8 cellular contexts compared by ENCODE assay signal in the genomic region with DNA sequence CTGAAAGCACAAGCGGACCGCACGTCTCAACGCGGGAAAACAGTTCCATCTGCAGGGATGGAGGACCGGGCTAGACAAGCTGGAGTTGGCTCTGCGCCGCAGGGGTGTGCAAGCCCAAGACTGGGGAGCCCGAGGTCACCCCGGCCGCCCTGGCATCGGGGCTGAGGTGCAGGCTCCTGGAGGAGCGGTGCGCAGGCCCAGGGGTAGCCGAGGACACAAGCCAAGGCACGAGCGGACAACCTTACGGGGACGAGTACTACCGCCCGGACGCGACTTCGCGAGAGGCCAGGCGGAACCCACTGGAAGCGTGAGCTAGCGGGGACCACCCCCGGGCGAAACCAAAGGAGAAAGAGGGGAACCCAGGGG. TPM values are rescaled to one million over a fixed set of nuclear protein-coding genes. Genes with fewer than 3 reads are reported as not detected.
DNase-seq lines count a peak whose midpoint lies in the region; ATAC-seq and TF ChIP-seq lines count a peak whose summit lies in the region.
"Not testable (repeated sequence)": the region's sequence is repeated elsewhere in the genome, so short reads cannot be mapped to it uniquely, and the experiment has no call there.

No MANE protein-coding gene starts in this region.

- not testable (repeated sequence) for H3K9me3 ChIP-seq in OCI-LY7 (ENCODE audit: low read length); fibroblast of lung (ENCODE audit: control insufficient read depth, insufficient read depth, low read depth, low read length); mesenchymal stem cell (ENCODE audit: control insufficient read depth, low read length)

- H3K4ac ChIP-seq in mesenchymal stem cell (ENCODE audit: low read depth in 1 of 2, low read length in 2 of 2) = peak overlapping the region in 1 of 2 experiments; percentile 9

- peak; percentile 47 for ATAC-seq in GM19397 (IDR thresholded peaks at IDR 0.05; ENCODE audit: unreplicated experiment)
- peak; percentile 27 for ATAC-seq in HG03108 (IDR thresholded peaks at IDR 0.05; ENCODE audit: unreplicated experiment)

- H3K9me3 Mint-ChIP-seq in CD14-positive monocyte; activated naive CD4-positive, alpha-beta T cell treated with anti-CD3 and anti-CD28 coated beads for 36 hours: not testable (repeated sequence)

- H3K36me3 Mint-ChIP-seq in CD14-positive monocyte; activated naive CD4-positive, alpha-beta T cell treated with anti-CD3 and anti-CD28 coated beads for 36 hours (ENCODE audit: low read depth): not testable (repeated sequence)

- H3K27ac ChIP-seq in OCI-LY7 (ENCODE audit: low read depth, low read length, poor library complexity, severe bottlenecking) (peak overlapping the region; percentile 57), fibroblast of lung (ENCODE audit: insufficient read depth, low read length) (peak overlapping the region; percentile 79), mesenchymal stem cell (ENCODE audit: low read length, poor library complexity, severe bottlenecking) (peak overlapping the region; percentile 20)

- H2BK120ac ChIP-seq in mesenchymal stem cell (ENCODE audit: low read depth, low read length) = peak overlapping the region; percentile 73

- H2BK5ac ChIP-seq in mesenchymal stem cell (ENCODE audit: low read depth, low read length, poor library complexity, severe bottlenecking) = not testable (repeated sequence)

- H3K4me3 Mint-ChIP-seq in CD14-positive monocyte = peak overlapping the region; percentile 93 to 96
- H3K4me3 Mint-ChIP-seq in activated naive CD4-positive, alpha-beta T cell treated with anti-CD3 and anti-CD28 coated beads for 36 hours = peak overlapping the region; percentile 92

- H3K27me3 Mint-ChIP-seq in CD14-positive monocyte (ENCODE audit: low read depth in 3 of 3); activated naive CD4-positive, alpha-beta T cell treated with anti-CD3 and anti-CD28 coated beads for 36 hours (ENCODE audit: low read depth): not testable (repeated sequence)

- POLR2A ChIA-PET in OCI-LY7 (lab: Charles Lee) = interaction anchor here (0.6 to 1.1 kb wide), 3 partner anchors 21 to 1236 kb away, joined by 3 read pairs; no protein-coding TSS in a partner anchor

- peak overlapping the region; percentile 84 to 95 (median 92) for H3K27ac Mint-ChIP-seq in CD14-positive monocyte
- peak overlapping the region; percentile 77 for H3K27ac Mint-ChIP-seq in activated naive CD4-positive, alpha-beta T cell treated with anti-CD3 and anti-CD28 coated beads for 36 hours

- H2AFZ ChIP-seq in OCI-LY7 (ENCODE audit: low read length) (peak overlapping the region; percentile 80), fibroblast of lung (ENCODE audit: low read length) (peak overlapping the region; percentile 88), mesenchymal stem cell (ENCODE audit: low read depth, low read length) (peak overlapping the region; percentile 46)

- 3% methylated on average over 26 of the region's 30 CpGs for WGBS in mesenchymal stem cell

- peak overlapping the region; percentile 13 to 83 for H3K18ac ChIP-seq in mesenchymal stem cell (ENCODE audit: low read depth in 1 of 2, low read length in 2 of 2)

- not testable (repeated sequence) for H3K4me1 ChIP-seq in OCI-LY7 (ENCODE audit: insufficient read depth, low read length, poor library complexity, severe bottlenecking); fibroblast of lung (ENCODE audit: control insufficient read depth, extremely low read depth, insufficient read depth, low read length); mesenchymal stem cell (ENCODE audit: control insufficient read depth, insufficient read depth, low read depth, low read length)

- H3K14ac ChIP-seq in mesenchymal stem cell (ENCODE audit: low read length in 2 of 2) = peak overlapping the region in 1 of 2 experiments; percentile 8

- intact Hi-C loops in CD14-positive monocyte (cut with micrococcal nuclease); OCI-LY7 (cut with micrococcal nuclease; ENCODE audit: unreplicated experiment): not testable (repeated sequence)
- intact Hi-C loops in activated naive CD4-positive, alpha-beta T cell treated with anti-CD3 and anti-CD28 coated beads for 36 hours (cut with micrococcal nuclease) = loop anchor here (1.0 to 5.0 kb wide), 4 partner anchors 65 to 260 kb away; partner anchors contain the start of genes GLG1 and PSMD7

- H3K79me2 ChIP-seq in OCI-LY7 (ENCODE audit: insufficient read depth, low read depth, low read length) (peaks cover 38% of the 10 kb centered on the region), fibroblast of lung (ENCODE audit: control insufficient read depth, insufficient read depth, low read length) (peaks cover 33% of the 10 kb centered on the region)

- CTCF ChIA-PET in OCI-LY7 (lab: Charles Lee; ENCODE audit: unreplicated experiment) = not testable (repeated sequence)
- CTCF ChIA-PET in activated naive CD4-positive, alpha-beta T cell treated with anti-CD3 and anti-CD28 coated beads for 36 hours (lab: Charles Lee) = interaction anchor here (0.7 kb wide), 1 partner anchor 97 kb away, joined by 5 read pairs; no protein-coding TSS in a partner anchor

- not testable (repeated sequence) for H4K8ac ChIP-seq in mesenchymal stem cell (ENCODE audit: low read length)

- H4K91ac ChIP-seq in mesenchymal stem cell (ENCODE audit: low read length) = peak overlapping the region; percentile 86

- TSS peak; percentile 65 for BruUV-seq in OCI-LY7 (replicated peaks; lab: Mats Ljungman, UMichigan)

- H3K4me2 ChIP-seq in OCI-LY7 (ENCODE audit: low read length) (peak overlapping the region; percentile 81), fibroblast of lung (ENCODE audit: extremely low read depth, insufficient read depth, low read length) (peak overlapping the region; percentile 79), mesenchymal stem cell (ENCODE audit: low read length, poor library complexity, severe bottlenecking) (peak overlapping the region; percentile 71)

- not testable (repeated sequence) for H2AK5ac ChIP-seq in mesenchymal stem cell (ENCODE audit: low read length, severe bottlenecking)

- not testable (repeated sequence) for TF ChIP-seq CTCF in CD14-positive monocyte (IDR thresholded peaks at IDR 0.05); OCI-LY7 (conservative IDR thresholded peaks at IDR 0.05; ENCODE audit: low read length); fibroblast of lung (conservative IDR thresholded peaks at IDR 0.05 in 1 of 2, IDR thresholded peaks at IDR 0.05 in 1 of 2; ENCODE audit: low read depth in 1 of 2, low read length in 2 of 2)

- not testable (repeated sequence) for H3K9me2 ChIP-seq in OCI-LY7 (ENCODE audit: insufficient read depth, low read length)

- H3K79me1 ChIP-seq in mesenchymal stem cell (replicated peaks; ENCODE audit: low read length, poor library complexity, severe bottlenecking) = peaks cover 11% of the 10 kb centered on the region

- H4K20me1 ChIP-seq in OCI-LY7 (ENCODE audit: insufficient read depth, low read length); fibroblast of lung (ENCODE audit: control insufficient read depth, extremely low read depth, insufficient read depth, low read length): not testable (repeated sequence)

- H3K9ac ChIP-seq in fibroblast of lung (ENCODE audit: insufficient read depth, low read length) (peak overlapping the region; percentile 78), mesenchymal stem cell (ENCODE audit: low read length) (peak overlapping the region; percentile 94)

- H2BK12ac ChIP-seq in mesenchymal stem cell (ENCODE audit: low read length in 2 of 2) = not testable (repeated sequence)

- H3K27me3 ChIP-seq in fibroblast of lung (ENCODE audit: control insufficient read depth, insufficient read depth, low read length); mesenchymal stem cell (ENCODE audit: control insufficient read depth in 1 of 2, insufficient read depth in 1 of 2, low read length in 2 of 2): not testable (repeated sequence)

- H3K4me3 ChIP-seq in OCI-LY7 (ENCODE audit: low read depth, low read length, poor library complexity, severe bottlenecking) = peak overlapping the region; percentile 98
- H3K4me3 ChIP-seq in fibroblast of lung (replicated peaks in 1 of 4; ENCODE audit: control extremely low read depth in 1 of 4, insufficient read depth in 1 of 4, low read depth in 3 of 4, low read length in 4 of 4) = peak overlapping the region; percentile 64 to 92 (median 90)
- H3K4me3 ChIP-seq in mesenchymal stem cell (ENCODE audit: insufficient read depth in 1 of 2, low read depth in 1 of 2, low read length in 2 of 2) = peak overlapping the region; percentile 84 to 96

- H2BK15ac ChIP-seq in mesenchymal stem cell (ENCODE audit: low read depth, poor library complexity, severe bottlenecking) = peak overlapping the region; percentile 80

- DNase-seq in CD14-positive monocyte (ENCODE audit: low spot score) (peak; percentile 50), fibroblast of lung (ENCODE audit: low read depth in 2 of 2) (peak in 1 of 2 donors; percentile 34), mesenchymal stem cell (peak; percentile 50)
- DNase-seq in OCI-LY7 (ENCODE audit: low spot score) = not testable (repeated sequence)
- DNase-seq in activated naive CD4-positive, alpha-beta T cell treated with anti-CD3 and anti-CD28 coated beads for 36 hours = peak; percentile 44
- peak; percentile 30 to 49 for DNase-seq in stimulated activated CD4-positive, alpha-beta T cell treated with anti-CD3 and anti-CD28 coated beads, Interleukin-2, amount 100 ng/mL, for 48 hours

- H3K36me3 ChIP-seq in OCI-LY7 (ENCODE audit: insufficient read depth, low read length) (peaks cover 19% of the 10 kb centered on the region), mesenchymal stem cell (ENCODE audit: control insufficient read depth in 1 of 2, insufficient read depth in 2 of 2, low read depth in 1 of 2, low read length in 2 of 2) (peaks cover 5 to 12% of the 10 kb centered on the region in 2 experiments)
- H3K36me3 ChIP-seq in fibroblast of lung (ENCODE audit: control insufficient read depth, insufficient read depth, low read length) = not testable (repeated sequence)

- H3K4me1 Mint-ChIP-seq in CD14-positive monocyte = peaks cover 22% of the 10 kb centered on the region
- peaks cover 12% of the 10 kb centered on the region for H3K4me1 Mint-ChIP-seq in activated naive CD4-positive, alpha-beta T cell treated with anti-CD3 and anti-CD28 coated beads for 36 hours (ENCODE audit: low read depth)

- H3K23ac ChIP-seq in mesenchymal stem cell (ENCODE audit: low read length in 2 of 2) = not testable (repeated sequence)

RNA-seq across cellular contexts. Expression of gene NPIPB15, which starts 8.5 kb away (rescaled TPM):
- not detected for polyA plus RNA-seq in CD14-positive monocyte
- 1.1 and 1.5 TPM in 2 replicates for total RNA-seq in OCI-LY7 (2014; rRNA removed; shearing (Covaris generic))
- 5.0 and 5.3 TPM in 2 replicates for total RNA-seq in OCI-LY7 (2022)
- total RNA-seq in activated naive CD4-positive, alpha-beta T cell treated with anti-CD3 and anti-CD28 coated beads for 36 hours = under 1 TPM in 1 of 2 experiments, not detected in 1; 0.62 TPM
- total RNA-seq in fibroblast of lung = 0.26 TPM in 1 of 2 replicates, not detected in the other
- 1.9 TPM in 1 of 2 replicates, not detected in the other for polyA plus RNA-seq in fibroblast of lung
- polyA plus RNA-seq in fibroblast of lung (2012) = 1.4 TPM in 1 of 2 replicates, not detected in the other
- not detected in 2 replicates for polyA minus RNA-seq in fibroblast of lung (ENCODE audit: low replicate concordance)
- 0.32 TPM for polyA plus RNA-seq in mesenchymal stem cell (2013, experiment 1 of 2)
- 0.33 TPM for polyA plus RNA-seq in mesenchymal stem cell (2013, experiment 2 of 2)

RNA-seq across cellular contexts. Expression of gene CLEC18B, which starts 53.7 kb away (rescaled TPM):
- polyA plus RNA-seq in CD14-positive monocyte (not detected), fibroblast of lung (0.15 TPM in 1 of 2 replicates, not detected in the other)
- 0.21 and 0.79 TPM in 2 replicates for total RNA-seq in OCI-LY7 (2014; rRNA removed; shearing (Covaris generic))
- total RNA-seq in OCI-LY7 (2022) (0.20 TPM in 1 of 2 replicates, not detected in the other), fibroblast of lung (0.77 and 0.83 TPM in 2 replicates)
- total RNA-seq in activated naive CD4-positive, alpha-beta T cell treated with anti-CD3 and anti-CD28 coated beads for 36 hours = not detected
- polyA plus RNA-seq in fibroblast of lung (2012) = 0.09 TPM in 1 of 2 replicates, not detected in the other
- not detected in 2 replicates for polyA minus RNA-seq in fibroblast of lung (ENCODE audit: low replicate concordance)
- polyA plus RNA-seq in mesenchymal stem cell (2013, experiment 1 of 2) = 0.10 TPM
- 0.05 TPM for polyA plus RNA-seq in mesenchymal stem cell (2013, experiment 2 of 2)

Comparison
In these comparisons a context has a peak if more than half of its experiments do, and no peak if none do; other contexts are left out.
1. H3K27ac ChIP-seq: peak in every context shown above with its lines; median percentile 79 in fibroblast of lung; 57 in OCI-LY7; 20 in mesenchymal stem cell.